Comparison of ENCODE assay signal across 11 cellular contexts in the genomic region with DNA sequence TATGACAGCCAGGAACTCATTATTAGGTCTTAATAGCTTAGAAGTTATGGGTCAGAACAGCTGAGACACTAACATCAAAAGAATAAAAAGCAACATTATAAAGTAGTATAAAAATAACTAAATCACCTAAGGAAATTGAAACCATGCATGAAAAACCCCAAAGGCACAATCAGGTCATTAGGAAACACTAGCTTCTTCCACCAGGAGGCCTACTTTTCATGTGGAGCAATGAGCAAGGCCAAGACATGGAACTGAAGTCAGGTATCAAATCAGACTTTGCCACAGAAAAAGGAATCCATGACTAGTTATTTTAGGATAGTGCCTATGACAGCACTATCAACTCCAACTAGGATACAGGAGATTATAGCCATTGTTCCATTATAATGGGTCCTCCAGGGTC. TPM values are rescaled to one million over a fixed set of nuclear protein-coding genes. Genes with fewer than 3 reads are reported as not detected.
A peak's percentile ranks its signal among the peaks of the same experiment; 100 is the strongest.
DNase-seq lines count a peak whose midpoint lies in the region; ATAC-seq and TF ChIP-seq lines count a peak whose summit lies in the region.
"Had no signal": no experiment of that assay in that cellular context is flagged by ENCODE, and none has a peak within 500 bp of the region (broad histone marks: within the 10 kb centered on the region; RNA-seq: fewer than 3 reads in every experiment).

No MANE protein-coding gene starts in this region.

- H2AFZ ChIP-seq in SK-N-SH (ENCODE audit: low read depth) (no peak overlapping the region), HCT116 (ENCODE audit: low read depth, low read length, poor library complexity, severe bottlenecking) (no peak overlapping the region)

- peaks cover 99% of the 10 kb centered on the region for H3K79me2 ChIP-seq in SK-N-SH (ENCODE audit: insufficient read depth)
- H3K79me2 ChIP-seq in HCT116 (ENCODE audit: insufficient read depth, low read length) = peaks cover 100% of the 10 kb centered on the region

- intact Hi-C loops in HCT116 (cut with micrococcal nuclease) = no loop called here
- intact Hi-C loops in natural killer cell (cut with micrococcal nuclease) = no loop called here

- H3K4me1 Mint-ChIP-seq in natural killer cell = peaks cover 36 to 42% of the 10 kb centered on the region in 2 donors

- no peak overlapping the region for H3K27ac ChIP-seq in SK-N-SH (ENCODE audit: low read depth in 2 of 2, low read length in 1 of 2)
- no peak overlapping the region for H3K27ac ChIP-seq in HCT116 (ENCODE audit: low read depth, low read length)
- H3K27ac ChIP-seq: epithelial cell of prostate, right lobe of liver had no signal

- H3K4me2 ChIP-seq in SK-N-SH = no peak overlapping the region
- no peak overlapping the region for H3K4me2 ChIP-seq in HCT116 (ENCODE audit: low read length)

- H4K20me1 ChIP-seq in SK-N-SH (ENCODE audit: insufficient read depth) (peaks cover 85% of the 10 kb centered on the region), HCT116 (ENCODE audit: insufficient read depth) (peaks cover 5% of the 10 kb centered on the region; the same call in 1 of the 2 replicates)

- H3K4me3 ChIP-seq in SK-N-SH (ENCODE audit: low read depth in 2 of 2, low read length in 1 of 2) = no peak overlapping the region
- no peak overlapping the region for H3K4me3 ChIP-seq in HCT116 (replicated peaks in 1 of 2; ENCODE audit: low read depth in 1 of 2, low read length in 2 of 2)
- H3K4me3 ChIP-seq: right lobe of liver had no signal

- H3K9me2 ChIP-seq in SK-N-SH = no peaks in the 10 kb centered on the region
- H3K9me2 ChIP-seq in HCT116 (ENCODE audit: insufficient read depth) = no peaks in the 10 kb centered on the region

- DNase-seq in SK-N-SH (no peak), HCT116 (ENCODE audit: low read depth, low spot score) (no peak), amniotic epithelial cell (ENCODE audit: low read depth) (peak; percentile 10), natural killer cell (no peak)
- DNase-seq: NCI-H2081 treated with DMSO at 0.1 percent for 48 hours, right lobe of liver had no signal

- H3K4me1 ChIP-seq in SK-N-SH (ENCODE audit: control insufficient read depth in 1 of 2, insufficient read depth in 2 of 2, low read depth in 1 of 2, low read length in 1 of 2) = peaks cover 0 to 3% of the 10 kb centered on the region in 2 experiments; a peak in 1 of 4 replicates
- peaks cover 3 to 13% of the 10 kb centered on the region in 2 experiments; a peak in 3 of 4 replicates for H3K4me1 ChIP-seq in HCT116 (ENCODE audit: control insufficient read depth in 1 of 2, insufficient read depth in 2 of 2, low read length in 2 of 2)
- H3K4me1 ChIP-seq: right lobe of liver had no signal

- BruUV-seq in HCT116 (replicated peaks; lab: Mats Ljungman, UMichigan) = no TSS peak

- no peak for TF ChIP-seq POLR2A in HCT116 (IDR thresholded peaks at IDR 0.05; ENCODE audit: borderline replicate concordance, extremely low read depth, insufficient read depth, insufficient read length)

- peak overlapping the region; percentile 4 for H3K4me3 Mint-ChIP-seq in natural killer cell

- H3K36me3 Mint-ChIP-seq in natural killer cell = no peaks in the 10 kb centered on the region

- no peaks in the 10 kb centered on the region for H3K27me3 Mint-ChIP-seq in natural killer cell (ENCODE audit: low read depth in 2 of 2)

- H3K9me3 ChIP-seq in SK-N-SH (no peaks in the 10 kb centered on the region), HCT116 (ENCODE audit: control insufficient read depth in 1 of 2, insufficient read depth in 1 of 2, low read depth in 1 of 2, low read length in 2 of 2) (no peaks in the 10 kb centered on the region)
- H3K9me3 ChIP-seq: right lobe of liver had no signal

- H3K36me3 ChIP-seq in SK-N-SH (replicated peaks in 1 of 2; ENCODE audit: control insufficient read depth in 1 of 2, insufficient read depth in 2 of 2, low read length in 1 of 2) (peaks cover 38 to 44% of the 10 kb centered on the region in 2 experiments), HCT116 (ENCODE audit: control insufficient read depth in 1 of 2, insufficient read depth in 2 of 2, low read length in 2 of 2) (peaks cover 29 to 47% of the 10 kb centered on the region in 2 experiments)

- TF ChIP-seq EP300 in SK-N-SH (IDR thresholded peaks at IDR 0.05; ENCODE audit: borderline replicate concordance in 1 of 2, low read depth in 1 of 2, low read length in 1 of 2) = no peak

- RAD21 ChIA-PET in HCT116 (lab: Charles Lee; ENCODE audit: low non-redundant PET in 1 of 2, low total read pairs in 2 of 2, uncharacterized antibody in 2 of 2, unreplicated experiment in 2 of 2) = interaction anchor here in 1 of 2 experiments (0.6 kb wide), 1 partner anchor 143 kb away, joined by 3 read pairs; no protein-coding TSS in a partner anchor

- no peaks in the 10 kb centered on the region for H3K9me3 Mint-ChIP-seq in natural killer cell

- TF ChIP-seq RAD21 in SK-N-SH (IDR thresholded peaks at IDR 0.05; ENCODE audit: low read length) (peak; percentile 12; the same call in 1 of the 2 replicates), HCT116 (IDR thresholded peaks at IDR 0.05; ENCODE audit: low read depth) (no peak)

- no peaks in the 10 kb centered on the region for H3K27me3 ChIP-seq in SK-N-SH (ENCODE audit: insufficient read depth)
- no peaks in the 10 kb centered on the region for H3K27me3 ChIP-seq in HCT116 (ENCODE audit: insufficient read depth, low read length)
- H3K27me3 ChIP-seq: right lobe of liver had no signal

- no peaks in the 10 kb centered on the region for H3F3A ChIP-seq in SK-N-SH (replicated peaks; ENCODE audit: insufficient read depth)

- TF ChIP-seq CTCF in SK-N-SH (IDR thresholded peaks at IDR 0.05) (peak; percentile 36), HCT116 (IDR thresholded peaks at IDR 0.05 in 2 of 3, conservative IDR thresholded peaks at IDR 0.05 in 1 of 3; ENCODE audit: borderline replicate concordance in 1 of 3, insufficient read depth in 1 of 3, low read depth in 2 of 3, low read length in 2 of 3) (peak in 2 of 3 experiments; percentile 24 to 34; a peak in 3 of 6 replicates), natural killer cell (IDR thresholded peaks at IDR 0.05) (peak; percentile 20)

- CTCF ChIA-PET in SK-N-SH (lab: Yijun Ruan, JAX) (interaction anchor here (0.9 kb wide), 1 partner anchor 31 kb away, joined by 3 read pairs; no protein-coding TSS in a partner anchor), HCT116 (lab: Charles Lee) (no interaction called here)

- H3K9ac ChIP-seq in SK-N-SH = no peak overlapping the region
- H3K9ac ChIP-seq in HCT116 (ENCODE audit: low read length) = no peak overlapping the region

- H3K27ac Mint-ChIP-seq in natural killer cell = peak overlapping the region; percentile 65 to 76

- ATAC-seq in SK-N-SH treated with all-trans-retinoic acid at 6 μM for 48 hours = no peak
- ATAC-seq in HCT116 = no peak
- no peak for ATAC-seq in natural killer cell
- ATAC-seq in GM21786 (IDR thresholded peaks at IDR 0.05; ENCODE audit: unreplicated experiment) = no peak
- no peak for ATAC-seq in HG03432 (IDR thresholded peaks at IDR 0.05; ENCODE audit: unreplicated experiment)
- ATAC-seq in GM19397 (IDR thresholded peaks at IDR 0.05; ENCODE audit: unreplicated experiment) = no peak
- ATAC-seq: right lobe of liver had no signal

- POLR2A ChIA-PET in SK-N-SH (lab: Yijun Ruan, JAX) = no interaction called here
- POLR2A ChIA-PET in HCT116 (lab: Charles Lee) = no interaction called here

TF ChIP-seq in SK-N-SH, 30 proteins besides CTCF, POLR2A, EP300 and RAD21 (continues in another document):
- TF ChIP-seq TAF1 (IDR thresholded peaks at IDR 0.05; ENCODE audit: borderline replicate concordance, low read depth, low read length) (no peak), NFIC (IDR thresholded peaks at IDR 0.05; ENCODE audit: borderline replicate concordance) (no peak), YY1 (IDR thresholded peaks at IDR 0.05; ENCODE audit: low read depth) (no peak), TEAD4 (IDR thresholded peaks at IDR 0.05; ENCODE audit: borderline replicate concordance, insufficient read depth) (no peak), FOXM1 (IDR thresholded peaks at IDR 0.05; ENCODE audit: low read depth) (no peak), NRF1 (IDR thresholded peaks at IDR 0.05; ENCODE audit: low read depth, low read length) (no peak)
- TF ChIP-seq, protein P1, sequence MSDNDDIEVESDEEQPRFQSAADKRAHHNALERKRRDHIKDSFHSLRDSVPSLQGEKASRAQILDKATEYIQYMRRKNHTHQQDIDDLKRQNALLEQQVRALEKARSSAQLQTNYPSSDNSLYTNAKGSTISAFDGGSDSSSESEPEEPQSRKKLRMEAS (IDR thresholded peaks at IDR 0.05; ENCODE audit: low read depth) = no peak

TF ChIP-seq in SK-N-SH treated with all-trans-retinoic acid at 6 μM for 48 hours, 23 proteins besides CTCF, POLR2A, EP300 and RAD21 (continues in another document):
- no peak for TF ChIP-seq BACH2 (CRISPR knock-in tag; IDR thresholded peaks at IDR 0.05; ENCODE audit: borderline replicate concordance)

TF ChIP-seq in HCT116, 20 proteins besides CTCF, POLR2A, EP300 and RAD21 (continues in another document):
- TF ChIP-seq CEBPB (IDR thresholded peaks at IDR 0.05; ENCODE audit: low read depth) (no peak), CBX3 (IDR thresholded peaks at IDR 0.05; ENCODE audit: low read depth) (no peak), EZH2 (IDR thresholded peaks at IDR 0.05) (no peak), SP1 (IDR thresholded peaks at IDR 0.05; ENCODE audit: low read depth) (no peak), JUND (IDR thresholded peaks at IDR 0.05) (no peak), SIN3A (IDR thresholded peaks at IDR 0.05; ENCODE audit: low read depth) (no peak), YY1 (IDR thresholded peaks at IDR 0.05; ENCODE audit: extremely low read depth, insufficient replicate concordance, low read depth, low read length) (no peak), ZFX (IDR thresholded peaks at IDR 0.05) (no peak)
- TF ChIP-seq, protein P2, sequence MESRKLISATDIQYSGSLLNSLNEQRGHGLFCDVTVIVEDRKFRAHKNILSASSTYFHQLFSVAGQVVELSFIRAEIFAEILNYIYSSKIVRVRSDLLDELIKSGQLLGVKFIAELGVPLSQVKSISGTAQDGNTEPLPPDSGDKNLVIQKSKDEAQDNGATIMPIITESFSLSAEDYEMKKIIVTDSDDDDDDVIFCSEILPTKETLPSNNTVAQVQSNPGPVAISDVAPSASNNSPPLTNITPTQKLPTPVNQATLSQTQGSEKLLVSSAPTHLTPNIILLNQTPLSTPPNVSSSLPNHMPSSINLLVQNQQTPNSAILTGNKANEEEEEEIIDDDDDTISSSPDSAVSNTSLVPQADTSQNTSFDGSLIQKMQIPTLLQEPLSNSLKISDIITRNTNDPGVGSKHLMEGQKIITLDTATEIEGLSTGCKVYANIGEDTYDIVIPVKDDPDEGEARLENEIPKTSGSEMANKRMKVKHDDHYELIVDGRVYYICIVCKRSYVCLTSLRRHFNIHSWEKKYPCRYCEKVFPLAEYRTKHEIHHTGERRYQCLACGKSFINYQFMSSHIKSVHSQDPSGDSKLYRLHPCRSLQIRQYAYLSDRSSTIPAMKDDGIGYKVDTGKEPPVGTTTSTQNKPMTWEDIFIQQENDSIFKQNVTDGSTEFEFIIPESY (IDR thresholded peaks at IDR 0.05; ENCODE audit: extremely low read depth, insufficient replicate concordance, low read length) = no peak

RNA-seq across cellular contexts. Expression of a gene that starts 7.9 kb away (rescaled TPM):
- polyA plus RNA-seq in SK-N-SH (2012; rRNA removed) = 39.1 and 43.4 TPM in 2 replicates
- polyA plus RNA-seq in SK-N-SH (2012; cell fraction: cytosol; rRNA removed) = 25.3 and 32.6 TPM in 2 replicates
- 80.8 and 135 TPM in 2 replicates for polyA plus RNA-seq in SK-N-SH (2012; cell fraction: nucleus; rRNA removed)
- total RNA-seq in HCT116 (2021; ENCODE audit: unreplicated experiment) (197 TPM), natural killer cell (100 to 1,000 TPM; 187 to 241 (median 218) TPM)
- 135 and 139 TPM in 2 replicates for polyA plus RNA-seq in HCT116 (2012)
